29 cellular contexts compared by ENCODE assay signal in genomic region chr14:36339817-36340216, GRCh38.
DNase-seq lines count a peak whose midpoint lies in the region; ATAC-seq and TF ChIP-seq lines count a peak whose summit lies in the region.
"Had no signal": no experiment of that assay in that cellular context is flagged by ENCODE, and none has a peak within 500 bp of the region (broad histone marks: within the 10 kb centered on the region; RNA-seq: fewer than 3 reads in every experiment).

No MANE protein-coding gene starts in this region.

- no peak for ATAC-seq in GM19023 (IDR thresholded peaks at IDR 0.05; ENCODE audit: unreplicated experiment)
- ATAC-seq: activated CD8-positive, alpha-beta T cell treated with anti-CD3 and anti-CD28 coated beads, Interleukin-2, amount 10 ng/mL, durations not matched to agents 7 days and 5 days; left lobe of liver; stimulated activated naive B cell treated with anti-CD40 and anti-IgM and Interleukin-4, amounts not matched to agents 10 μg/mL and 1 μg/mL and 100 μg/mL, for 72 hours had no signal

- no peak overlapping the region for H3K4me3 ChIP-seq in HL-60 (replicated peaks; ENCODE audit: insufficient read depth, low read length)
- H3K4me3 ChIP-seq: adrenal gland, GM23248, pancreas, SJSA1 had no signal

- H3K27ac ChIP-seq in HL-60 (replicated peaks) = peak overlapping the region; percentile 32
- H3K27ac ChIP-seq: 22Rv1, adrenal gland, C4-2B, GM23248, pancreas, SJSA1 had no signal

- TF ChIP-seq CTCF in HL-60 (IDR thresholded peaks at IDR 0.05; ENCODE audit: insufficient read depth, low read length) = no peak

- peak; percentile 11 for DNase-seq in SIG-M5 treated with dmso at 0.1 percent for 504 hours (lab: John Stamatoyannopoulos, UW; ENCODE audit: unreplicated experiment)
- no peak for DNase-seq in SIG-M5 (lab: John Stamatoyannopoulos, UW)
- peak in 1 of 2 experiments; percentile 48 for DNase-seq in HL-60 (ENCODE audit: low read depth in 1 of 2, low spot score in 1 of 2)
- DNase-seq in NOMO-1 treated with dmso at 0.1 percent for 144 hours (lab: John Stamatoyannopoulos, UW; ENCODE audit: unreplicated experiment) = peak; percentile 50
- DNase-seq in globus pallidus (ENCODE audit: low spot score) = peak; percentile 28
- no peak for DNase-seq in NCI-H1048 (lab: John Stamatoyannopoulos, UW)
- no peak for DNase-seq in activated CD8-positive, alpha-beta memory T cell treated with anti-CD3 and anti-CD28 coated beads, Interleukin-2, amount 50 U/mL, for 48 hours
- DNase-seq: activated CD8-positive, alpha-beta T cell treated with anti-CD3 and anti-CD28 coated beads, Interleukin-2, amount 10 ng/mL, durations not matched to agents 7 days and 5 days; adrenal gland; central memory CD4-positive, alpha-beta T cell; cortex of kidney; DND-41; effector memory CD4-positive, alpha-beta T cell; erythroblast; GM23248; mesenchymal stem cell; NCI-H1417 treated with DMSO at 0.1 percent for 48 hours; NCI-H2081; NCI-H226; NCI-H526 treated with DMSO at 0.1 percent for 48 hours; pancreas; small intestine; stimulated activated naive B cell treated with anti-CD40 and anti-IgM and Interleukin-4, amounts not matched to agents 10 μg/mL and 1 μg/mL and 100 μg/mL, for 72 hours; substantia nigra had no signal

- no peaks in the 10 kb centered on the region for H3K27me3 ChIP-seq in HL-60 (ENCODE audit: insufficient read depth, poor library complexity, severe bottlenecking)
- H3K27me3 ChIP-seq: pancreas had no signal

Comparison
In these comparisons a context has a peak if more than half of its experiments do, and no peak if none do; other contexts are left out.
1. DNase-seq: peak in SIG-M5 treated with dmso at 0.1 percent for 504 hours (single experiment), NOMO-1 treated with dmso at 0.1 percent for 144 hours (single experiment) and globus pallidus (single experiment); none in SIG-M5 (single experiment), NCI-H1048 (single experiment) and activated CD8-positive, alpha-beta memory T cell treated with anti-CD3 and anti-CD28 coated beads, Interleukin-2, amount 50 U/mL, for 48 hours (single experiment).